8 cellular contexts compared by ENCODE assay signal in genomic region chr9:27548055-27548741, GRCh38. TPM values are rescaled to one million over a fixed set of nuclear protein-coding genes. Genes with fewer than 3 reads are reported as not detected.
DNase-seq lines count a peak whose midpoint lies in the region; TF ChIP-seq lines count a peak whose summit lies in the region.

No MANE protein-coding gene starts in this region.

- no peak overlapping the region for H3K4me3 Mint-ChIP-seq in endodermal cell
- H3K4me3 Mint-ChIP-seq in nephron progenitor cell, result no peak overlapping the region

- TF ChIP-seq CTCF in endodermal cell (conservative IDR thresholded peaks at IDR 0.05) (peak; percentile 75), nephron progenitor cell (IDR thresholded peaks at IDR 0.05) (peak; percentile 53)

- no peaks in the 10 kb centered on the region for H3K27me3 ChIP-seq in endodermal cell (ENCODE audit: control insufficient read depth, insufficient read depth, low read length, poor library complexity, severe bottlenecking)

- H3K9me3 ChIP-seq in endodermal cell (ENCODE audit: control insufficient read depth, low read length), result no peaks in the 10 kb centered on the region

- DNase-seq in SKM-1 (lab: John Stamatoyannopoulos, UW; ENCODE audit: unreplicated experiment) (peak; percentile 11), SKM-1 treated with dmso at 0.1 percent for 144 hours (lab: John Stamatoyannopoulos, UW; ENCODE audit: unreplicated experiment) (no peak), NCI-H345 treated with DMSO at 0.1 percent for 48 hours (lab: John Stamatoyannopoulos, UW; ENCODE audit: unreplicated experiment) (peak; percentile 35), endodermal cell (no peak), nephron progenitor cell (no peak), T-helper 9 cell (no peak), cortex of kidney (lab: John Stamatoyannopoulos, UW) (no peak), ureter (ENCODE audit: low spot score) (no peak)

- no peak overlapping the region for H3K9ac ChIP-seq in endodermal cell (ENCODE audit: extremely low read depth, low read length, poor library complexity, severe bottlenecking)

- H3K27me3 Mint-ChIP-seq in endodermal cell (ENCODE audit: insufficient read depth) (no peaks in the 10 kb centered on the region), nephron progenitor cell (ENCODE audit: low read depth, poor library complexity) (no peaks in the 10 kb centered on the region)

- H3K9me3 Mint-ChIP-seq in endodermal cell (peaks cover 2% of the 10 kb centered on the region), nephron progenitor cell (peaks cover 5% of the 10 kb centered on the region)

- H3K36me3 ChIP-seq in endodermal cell (ENCODE audit: control insufficient read depth, insufficient read depth, low read length), result peaks cover 61% of the 10 kb centered on the region

- WGBS in endodermal cell (ENCODE audit: insufficient coverage in 1 of 2, insufficient read length in 1 of 2), 2 experiments, result 53 to 70% methylated on average over 3 to 9 of the region's 10 CpGs

- peaks cover 30% of the 10 kb centered on the region for H3K36me3 Mint-ChIP-seq in endodermal cell (ENCODE audit: low read depth)
- peaks cover 44% of the 10 kb centered on the region for H3K36me3 Mint-ChIP-seq in nephron progenitor cell (ENCODE audit: low read depth)

- H3K4me1 Mint-ChIP-seq in endodermal cell, result no peaks in the 10 kb centered on the region
- H3K4me1 Mint-ChIP-seq in nephron progenitor cell, result peaks cover 1% of the 10 kb centered on the region

- H3K4me1 ChIP-seq in endodermal cell (ENCODE audit: control insufficient read depth, insufficient read depth, low read length), result no peaks in the 10 kb centered on the region

- no peak overlapping the region for H3K27ac ChIP-seq in endodermal cell (ENCODE audit: low read depth, low read length)

- no peak overlapping the region for H3K4me3 ChIP-seq in endodermal cell (ENCODE audit: low read length)

- H3K27ac Mint-ChIP-seq in endodermal cell (no peak overlapping the region), nephron progenitor cell (peak overlapping the region; percentile 19)

RNA-seq across cellular contexts. Expression of gene MOB3B, which starts 18.6 kb away (rescaled TPM):
- total RNA-seq in endodermal cell (1 to 10 TPM; 5.6 to 6.2 TPM), ureter (9.4 TPM)
- 5.8 TPM for polyA plus RNA-seq in endodermal cell (2013, experiment 1 of 2)
- polyA plus RNA-seq in endodermal cell (2013, experiment 2 of 2), result 6.0 TPM

RNA-seq across cellular contexts. Expression of gene IFNK, which starts 24.1 kb away (rescaled TPM):
- total RNA-seq in endodermal cell (not detected), ureter (not detected)
- not detected for polyA plus RNA-seq in endodermal cell (2013, experiment 1 of 2)
- polyA plus RNA-seq in endodermal cell (2013, experiment 2 of 2), result not detected

RNA-seq across cellular contexts. Expression of gene C9orf72, which starts 25.1 kb away (rescaled TPM):
- total RNA-seq in endodermal cell (10 to 100 TPM; 19.4 to 26.4 TPM), ureter (14.8 TPM)
- polyA plus RNA-seq in endodermal cell (2013, experiment 1 of 2), result 30.0 TPM
- polyA plus RNA-seq in endodermal cell (2013, experiment 2 of 2), result 27.4 TPM

Comparison
In these comparisons a context has a peak if more than half of its experiments do, and no peak if none do; other contexts are left out.
1. DNase-seq: peak in SKM-1 (single experiment) and NCI-H345 treated with DMSO at 0.1 percent for 48 hours (single experiment); none in SKM-1 treated with dmso at 0.1 percent for 144 hours (single experiment), endodermal cell (single experiment), nephron progenitor cell (single experiment), T-helper 9 cell (single experiment), cortex of kidney (single experiment) and ureter (single experiment).